ENCODE assay signal across 8 cellular contexts in the genomic region with DNA sequence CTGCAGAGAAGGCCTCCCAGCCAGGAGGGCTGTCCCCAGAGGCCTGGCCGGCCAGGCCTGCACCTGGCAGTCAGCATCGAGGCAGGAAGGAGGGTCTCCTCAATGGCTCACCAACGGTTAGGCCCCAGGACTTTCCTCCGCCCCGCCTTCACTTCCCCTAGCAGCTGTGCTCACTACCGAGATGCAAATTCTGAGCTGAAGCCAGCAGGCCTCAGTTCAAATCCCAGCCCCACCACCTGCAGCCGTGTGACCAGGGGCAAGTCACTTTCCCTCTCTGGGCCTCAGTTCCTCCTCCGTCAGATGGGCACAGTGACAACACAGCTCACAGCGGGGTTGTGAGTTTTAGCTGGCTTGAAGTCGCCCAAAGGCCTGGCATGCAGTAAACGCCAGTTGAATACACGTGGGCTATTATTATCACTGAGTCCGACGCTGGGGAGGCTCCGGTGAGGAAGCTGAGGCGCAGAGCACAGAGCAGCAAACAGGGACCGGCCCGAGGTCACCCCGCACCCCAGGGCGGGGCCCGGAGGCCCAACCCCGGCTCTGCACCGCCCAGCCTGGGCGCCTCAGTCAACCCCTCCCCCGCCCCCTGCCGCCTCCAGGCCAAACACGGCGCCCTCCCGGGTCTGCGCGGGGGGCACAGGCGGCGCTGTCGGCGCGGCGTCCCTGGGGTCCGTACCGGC. TPM values are rescaled to one million over a fixed set of nuclear protein-coding genes. Genes with fewer than 3 reads are reported as not detected.
A peak's percentile ranks its signal among the peaks of the same experiment; 100 is the strongest.
DNase-seq lines count a peak whose midpoint lies in the region; ATAC-seq and TF ChIP-seq lines count a peak whose summit lies in the region.

No MANE protein-coding gene starts in this region.

- H3K27ac ChIP-seq in Peyer's patch = peak overlapping the region; percentile 56 to 80 (median 66)
- no peak overlapping the region for H3K27ac ChIP-seq in mesenchymal stem cell (ENCODE audit: low read length, poor library complexity, severe bottlenecking)
- H3K27ac ChIP-seq in thymus (ENCODE audit: low read depth) = no peak overlapping the region

- H3K9me3 ChIP-seq in Peyer's patch = no peaks in the 10 kb centered on the region
- no peaks in the 10 kb centered on the region for H3K9me3 ChIP-seq in mesenchymal stem cell (ENCODE audit: control insufficient read depth, low read length)
- H3K9me3 ChIP-seq in thymus (ENCODE audit: control insufficient read depth) = no peaks in the 10 kb centered on the region

- 2% methylated on average over 19 of the region's 39 CpGs for WGBS in mesenchymal stem cell
- WGBS in thymus = 1% methylated on average over 39 of the region's 39 CpGs

- H3K18ac ChIP-seq in mesenchymal stem cell (ENCODE audit: low read depth in 1 of 2, low read length in 2 of 2) = peak overlapping the region in 1 of 2 experiments; percentile 49

- H3K36me3 ChIP-seq in Peyer's patch (no peaks in the 10 kb centered on the region), mesenchymal stem cell (ENCODE audit: control insufficient read depth in 1 of 2, insufficient read depth in 2 of 2, low read depth in 1 of 2, low read length in 2 of 2) (no peaks in the 10 kb centered on the region), thymus (ENCODE audit: control insufficient read depth, insufficient read depth) (no peaks in the 10 kb centered on the region)

- H3K27me3 ChIP-seq in Peyer's patch = no peaks in the 10 kb centered on the region
- no peaks in the 10 kb centered on the region for H3K27me3 ChIP-seq in mesenchymal stem cell (ENCODE audit: control insufficient read depth in 1 of 2, insufficient read depth in 1 of 2, low read length in 2 of 2)
- no peaks in the 10 kb centered on the region for H3K27me3 ChIP-seq in thymus (ENCODE audit: control insufficient read depth, insufficient read depth)

- H3K4me3 ChIP-seq in Peyer's patch = peak overlapping the region; percentile 30 to 73 (median 63)
- H3K4me3 ChIP-seq in astrocyte of the spinal cord (ENCODE audit: low read depth, low read length) = peak overlapping the region; percentile 38
- H3K4me3 ChIP-seq in mesenchymal stem cell (ENCODE audit: insufficient read depth in 1 of 2, low read depth in 1 of 2, low read length in 2 of 2) = peak overlapping the region; percentile 65 to 80
- H3K4me3 ChIP-seq in thymus (ENCODE audit: low read length) = peak overlapping the region; percentile 68

- H4K8ac ChIP-seq in mesenchymal stem cell (ENCODE audit: low read length) = no peak overlapping the region

- H3K4me1 ChIP-seq in Peyer's patch (peaks cover 0 to 19% (median 14%) of the 10 kb centered on the region in 4 donors), mesenchymal stem cell (ENCODE audit: control insufficient read depth, insufficient read depth, low read depth, low read length) (peaks cover 18% of the 10 kb centered on the region), thymus (ENCODE audit: control insufficient read depth, insufficient read depth, low read length) (peaks cover 22% of the 10 kb centered on the region)

- DNase-seq in EH (ENCODE audit: low read depth) (peak; percentile 39), Peyer's patch (peak; percentile 63 to 82 (median 73)), astrocyte of the spinal cord (ENCODE audit: low read depth, low spot score) (no peak), mesenchymal stem cell (peak; percentile 21), H4 (ENCODE audit: low spot score) (no peak)

- H2BK12ac ChIP-seq in mesenchymal stem cell (ENCODE audit: low read length in 2 of 2) = peak overlapping the region in 1 of 2 experiments; percentile 45

- no peak overlapping the region for H3K23ac ChIP-seq in mesenchymal stem cell (ENCODE audit: low read length in 2 of 2)

- no peak overlapping the region for H4K91ac ChIP-seq in mesenchymal stem cell (ENCODE audit: low read length)

- no peak overlapping the region for H2AK5ac ChIP-seq in mesenchymal stem cell (ENCODE audit: low read length, severe bottlenecking)

- in situ Hi-C loops in astrocyte of the spinal cord (cut with HindIII; ENCODE audit: low sequenced_read_pairs) = no loop called here

- peak; percentile 49 for ATAC-seq in GM19455 (IDR thresholded peaks at IDR 0.05; ENCODE audit: unreplicated experiment)
- ATAC-seq in HG03520 (IDR thresholded peaks at IDR 0.05; ENCODE audit: unreplicated experiment) = peak; percentile 27

- H2BK5ac ChIP-seq in mesenchymal stem cell (ENCODE audit: low read depth, low read length, poor library complexity, severe bottlenecking) = no peak overlapping the region

- no peak overlapping the region for H3K14ac ChIP-seq in mesenchymal stem cell (ENCODE audit: low read length in 2 of 2)

- TF ChIP-seq CTCF in Peyer's patch (IDR thresholded peaks at IDR 0.05) (no peak), astrocyte of the spinal cord (IDR thresholded peaks at IDR 0.05; ENCODE audit: low read depth, low read length) (no peak)

- peak overlapping the region; percentile 94 for H3K4me2 ChIP-seq in mesenchymal stem cell (ENCODE audit: low read length, poor library complexity, severe bottlenecking)

- H2BK15ac ChIP-seq in mesenchymal stem cell (ENCODE audit: low read depth, poor library complexity, severe bottlenecking) = no peak overlapping the region

- H2AFZ ChIP-seq in mesenchymal stem cell (ENCODE audit: low read depth, low read length) = peak overlapping the region; percentile 67

- peak overlapping the region in 1 of 2 experiments; percentile 51 for H3K4ac ChIP-seq in mesenchymal stem cell (ENCODE audit: low read depth in 1 of 2, low read length in 2 of 2)

- no peak for TF ChIP-seq POLR2A in Peyer's patch (IDR thresholded peaks at IDR 0.05)

- peaks cover 11% of the 10 kb centered on the region for H3K79me1 ChIP-seq in mesenchymal stem cell (replicated peaks; ENCODE audit: low read length, poor library complexity, severe bottlenecking)

- H2BK120ac ChIP-seq in mesenchymal stem cell (ENCODE audit: low read depth, low read length) = no peak overlapping the region

- H3K9ac ChIP-seq in mesenchymal stem cell (ENCODE audit: low read length) = peak overlapping the region; percentile 81

RNA-seq across cellular contexts. Expression of a gene that starts 0.7 kb away (rescaled TPM):
- total RNA-seq in Peyer's patch = 10 to 100 TPM in 1 of 4 donors, 1 to 10 TPM in 3; 2.1 to 32.2 (median 4.9) TPM
- polyA plus RNA-seq in mesenchymal stem cell (2013, experiment 1 of 2) = 2.2 TPM
- 2.1 TPM for polyA plus RNA-seq in mesenchymal stem cell (2013, experiment 2 of 2)
- polyA plus RNA-seq in thymus = 3.3 TPM
- total RNA-seq in H4 (2014; rRNA removed; shearing (Covaris generic)) = 15.1 and 17.0 TPM in 2 replicates

RNA-seq across cellular contexts. Expression of a gene that starts 11.2 kb away (rescaled TPM):
- total RNA-seq in Peyer's patch = 100 to 1,000 TPM in 3 of 4 donors, 10 to 100 TPM in 1; 77.1 to 146 (median 110) TPM
- polyA plus RNA-seq in mesenchymal stem cell (2013, experiment 1 of 2) = 13.7 TPM
- 12.4 TPM for polyA plus RNA-seq in mesenchymal stem cell (2013, experiment 2 of 2)
- polyA plus RNA-seq in thymus = 20.3 TPM
- total RNA-seq in H4 (2014; rRNA removed; shearing (Covaris generic)) = 15.8 and 22.5 TPM in 2 replicates

RNA-seq across cellular contexts. Expression of a gene that starts 18.7 kb away (rescaled TPM):
- 1 to 10 TPM in 3 of 4 donors, not detected in 1; 1.2 to 3.1 (median 2.5) TPM for total RNA-seq in Peyer's patch
- polyA plus RNA-seq in mesenchymal stem cell (2013, experiment 1 of 2) = not detected
- polyA plus RNA-seq in mesenchymal stem cell (2013, experiment 2 of 2) = not detected
- polyA plus RNA-seq in thymus = 2.8 TPM
- total RNA-seq in H4 (2014; rRNA removed; shearing (Covaris generic)) = not detected in 2 replicates

RNA-seq across cellular contexts. Expression of a gene that starts 23.3 kb away (rescaled TPM):
- total RNA-seq in Peyer's patch = not detected
- polyA plus RNA-seq in mesenchymal stem cell (2013, experiment 1 of 2) = 0.11 TPM
- polyA plus RNA-seq in mesenchymal stem cell (2013, experiment 2 of 2) = 0.04 TPM
- 0.23 TPM for polyA plus RNA-seq in thymus
- not detected in 2 replicates for total RNA-seq in H4 (2014; rRNA removed; shearing (Covaris generic))

RNA-seq across cellular contexts. Expression of a gene that starts 34.6 kb away (rescaled TPM):
- 10 to 100 TPM in 2 of 4 donors, 1 to 10 TPM in 1, under 1 TPM in 1; 0.83 to 15.3 (median 8.1) TPM for total RNA-seq in Peyer's patch
- polyA plus RNA-seq in mesenchymal stem cell (2013, experiment 1 of 2) = 3.2 TPM
- polyA plus RNA-seq in mesenchymal stem cell (2013, experiment 2 of 2) = 2.7 TPM
- polyA plus RNA-seq in thymus = 4.0 TPM
- total RNA-seq in H4 (2014; rRNA removed; shearing (Covaris generic)) = 2.5 TPM in 2 replicates

Comparison
In these comparisons a context has a peak if more than half of its experiments do, and no peak if none do; other contexts are left out.
1. DNase-seq: peak in EH (single experiment), Peyer's patch (3 of 3) and mesenchymal stem cell (single experiment); none in astrocyte of the spinal cord (single experiment) and H4 (single experiment).
2. H3K27ac ChIP-seq: peak in Peyer's patch (4 of 4); none in mesenchymal stem cell (single experiment) and thymus (single experiment).
3. Peak in every context shown above with its lines, with median percentiles within 50 percentile points of each other: H3K4me3 ChIP-seq.